ENCODE assay signal across 32 cellular contexts in genomic region chrX:44101300-44101699, GRCh38.
"Had no signal": no experiment of that assay in that cellular context is flagged by ENCODE, and none has a peak within 500 bp of the region (broad histone marks: within the 10 kb centered on the region; RNA-seq: fewer than 3 reads in every experiment).

No MANE protein-coding gene starts in this region.

- H3K4me1 Mint-ChIP-seq: activated naive CD8-positive, alpha-beta T cell treated with anti-CD3 and anti-CD28 coated beads for 36 hours; brain; immature natural killer cell; nephron progenitor cell; stimulated activated memory B cell treated with anti-CD40 and anti-IgM and Interleukin-4, amounts not matched to agents 10 μg/mL and 1 μg/mL and 100 μg/mL, for 72 hours; stimulated activated naive CD8-positive, alpha-beta T cell treated with anti-CD3 and anti-CD28 coated beads, Interleukin-15, amount 100 ng/mL, for 72 hours had no signal

- H3K4me3 Mint-ChIP-seq: activated naive CD4-positive, alpha-beta T cell treated with anti-CD3 and anti-CD28 coated beads for 36 hours; activated naive CD8-positive, alpha-beta T cell treated with anti-CD3 and anti-CD28 coated beads for 36 hours; brain; immature natural killer cell; naive B cell; nephron progenitor cell; stimulated activated memory B cell treated with anti-CD40 and anti-IgM and Interleukin-4, amounts not matched to agents 10 μg/mL and 1 μg/mL and 100 μg/mL, for 72 hours; stimulated activated naive CD8-positive, alpha-beta T cell treated with anti-CD3 and anti-CD28 coated beads, Interleukin-15, amount 100 ng/mL, for 72 hours had no signal

- H3K36me3 Mint-ChIP-seq: activated naive CD8-positive, alpha-beta T cell treated with anti-CD3 and anti-CD28 coated beads for 36 hours; brain; immature natural killer cell; stimulated activated memory B cell treated with anti-CD40 and anti-IgM and Interleukin-4, amounts not matched to agents 10 μg/mL and 1 μg/mL and 100 μg/mL, for 72 hours had no signal

- H3K27me3 Mint-ChIP-seq: activated naive CD8-positive, alpha-beta T cell treated with anti-CD3 and anti-CD28 coated beads for 36 hours; brain; progenitor cell of endocrine pancreas; stimulated activated naive CD8-positive, alpha-beta T cell treated with anti-CD3 and anti-CD28 coated beads, Interleukin-15, amount 100 ng/mL, for 72 hours had no signal

- H3K36me3 ChIP-seq: ascending aorta, esophagus squamous epithelium, gastroesophageal sphincter, left ventricle myocardium inferior, neutrophil, ovary, sigmoid colon, thyroid gland, upper lobe of left lung, vagina, WERI-Rb-1 had no signal

- ATAC-seq: activated CD4-positive, CD25-positive, alpha-beta regulatory T cell treated with anti-CD3 and anti-CD28 coated beads, Interleukin-2, amount 50 U/mL, for 24 hours; gastroesophageal sphincter; stimulated activated memory B cell treated with anti-CD40 and anti-IgM and Interleukin-4, amounts not matched to agents 10 μg/mL and 1 μg/mL and 100 μg/mL, for 72 hours; stimulated activated naive CD8-positive, alpha-beta T cell treated with anti-CD3 and anti-CD28 coated beads, Interleukin-15, amount 100 ng/mL, for 72 hours had no signal

- H3K27ac Mint-ChIP-seq: activated naive CD4-positive, alpha-beta T cell treated with anti-CD3 and anti-CD28 coated beads for 36 hours; activated naive CD8-positive, alpha-beta T cell treated with anti-CD3 and anti-CD28 coated beads for 36 hours; brain; immature natural killer cell; nephron progenitor cell; progenitor cell of endocrine pancreas; stimulated activated memory B cell treated with anti-CD40 and anti-IgM and Interleukin-4, amounts not matched to agents 10 μg/mL and 1 μg/mL and 100 μg/mL, for 72 hours; stimulated activated naive CD8-positive, alpha-beta T cell treated with anti-CD3 and anti-CD28 coated beads, Interleukin-15, amount 100 ng/mL, for 72 hours had no signal

- H3K4me3 ChIP-seq: ascending aorta, esophagus squamous epithelium, gastroesophageal sphincter, left ventricle myocardium inferior, ovary, sigmoid colon, smooth muscle cell, thyroid gland, upper lobe of left lung, vagina had no signal

- H3K9me3 Mint-ChIP-seq: activated naive CD8-positive, alpha-beta T cell treated with anti-CD3 and anti-CD28 coated beads for 36 hours; immature natural killer cell had no signal

- DNase-seq: activated CD4-positive, alpha-beta T cell treated with anti-CD3 and anti-CD28 coated beads for 48 hours; activated CD4-positive, alpha-beta T cell treated with anti-CD3 and anti-CD28 coated beads, Interleukin-2, amount 50 U/mL, for 48 hours; activated CD8-positive, alpha-beta memory T cell treated with anti-CD3 and anti-CD28 coated beads for 24 hours; activated effector memory CD4-positive, alpha-beta T cell treated with anti-CD3 and anti-CD28 coated beads, Interleukin-2, amount 50 U/mL, for 16 hours; activated naive CD4-positive, alpha-beta T cell treated with anti-CD3 and anti-CD28 coated beads for 36 hours; activated naive CD8-positive, alpha-beta T cell treated with anti-CD3 and anti-CD28 coated beads for 36 hours; central memory CD4-positive, alpha-beta T cell; esophagus squamous epithelium; hippocampal formation; immature natural killer cell; left ventricle myocardium inferior; naive B cell; nephron progenitor cell; ovary; sigmoid colon; stimulated activated CD4-positive, alpha-beta T cell treated with anti-CD3 and anti-CD28 coated beads, Interleukin-1b, Interleukin-23, amount 100 ng/mL, for 48 hours; stimulated activated CD4-positive, alpha-beta T cell treated with anti-CD3 and anti-CD28 coated beads, Interleukin-4, amount 100 ng/mL, for 4 hours; stimulated activated CD8-positive, alpha-beta memory T cell treated with anti-CD3 and anti-CD28 coated beads, Interleukin-4, amount 100 ng/mL, for 48 hours; stimulated activated naive CD8-positive, alpha-beta T cell treated with anti-CD3 and anti-CD28 coated beads, Interleukin-15, amount 100 ng/mL, for 72 hours; substantia nigra; thyroid gland; WERI-Rb-1 had no signal

- H3K4me1 ChIP-seq: ascending aorta, esophagus squamous epithelium, gastroesophageal sphincter, left ventricle myocardium inferior, sigmoid colon, thyroid gland, upper lobe of left lung, vagina had no signal

- H3K9me3 ChIP-seq: ascending aorta, esophagus squamous epithelium, gastroesophageal sphincter, left ventricle myocardium inferior, neutrophil, ovary, thyroid gland, vagina had no signal
